In genomic region chr2:233075966-233076339, GRCh38 we compare ENCODE assay signal across 9 cellular contexts. TPM values are rescaled to one million over a fixed set of nuclear protein-coding genes. Genes with fewer than 3 reads are reported as not detected.
DNase-seq lines count a peak whose midpoint lies in the region; ATAC-seq and TF ChIP-seq lines count a peak whose summit lies in the region.
"Had no signal": no experiment of that assay in that cellular context is flagged by ENCODE, and none has a peak within 500 bp of the region (broad histone marks: within the 10 kb centered on the region; RNA-seq: fewer than 3 reads in every experiment).

No MANE protein-coding gene starts in this region.

- H3K27ac ChIP-seq in Karpas-422 (ENCODE audit: low read length) (peak overlapping the region; percentile 97), suprapubic skin (peak overlapping the region; percentile 23)

- H3K4me1 ChIP-seq in Karpas-422 (ENCODE audit: low read length) = peaks cover 97% of the 10 kb centered on the region
- H3K4me1 ChIP-seq in suprapubic skin = peaks cover 24% of the 10 kb centered on the region

- peak; percentile 27 for TF ChIP-seq POLR2A in GM18526 (IDR thresholded peaks at IDR 0.05; ENCODE audit: extremely low read depth, insufficient read length)
- TF ChIP-seq POLR2A in suprapubic skin (IDR thresholded peaks at IDR 0.05) = no peak

- H3K4me1 Mint-ChIP-seq in effector memory CD8-positive, alpha-beta T cell (ENCODE audit: low read depth in 2 of 2) = peaks cover 35 to 47% of the 10 kb centered on the region in 2 donors

- H3K36me3 ChIP-seq in Karpas-422 (ENCODE audit: insufficient read depth, low read length) (peaks cover 11% of the 10 kb centered on the region), suprapubic skin (no peaks in the 10 kb centered on the region)

- WGBS in suprapubic skin = 19% methylated on average over 2 of the region's 2 CpGs

- H3K9me3 ChIP-seq in Karpas-422 (ENCODE audit: low read length) = no peaks in the 10 kb centered on the region
- no peaks in the 10 kb centered on the region for H3K9me3 ChIP-seq in suprapubic skin

- H3K27me3 ChIP-seq in Karpas-422 (ENCODE audit: low read length) (no peaks in the 10 kb centered on the region), suprapubic skin (no peaks in the 10 kb centered on the region)

- TF ChIP-seq EP300 in suprapubic skin (IDR thresholded peaks at IDR 0.05) = no peak

- no peak overlapping the region for H2AFZ ChIP-seq in Karpas-422 (ENCODE audit: low read length)

- H3K4me3 ChIP-seq in Karpas-422 (ENCODE audit: low read length) (peak overlapping the region; percentile 55), suprapubic skin (no peak overlapping the region)

- H3K4me2 ChIP-seq in Karpas-422 (ENCODE audit: low read depth, low read length, poor library complexity, severe bottlenecking) = peak overlapping the region; percentile 85

- peak overlapping the region; percentile 73 for H3K9ac ChIP-seq in Karpas-422 (ENCODE audit: low read length)

- H3K79me2 ChIP-seq in Karpas-422 (ENCODE audit: low read length) = peaks cover 51% of the 10 kb centered on the region

- peaks cover 29% of the 10 kb centered on the region for H3K36me3 Mint-ChIP-seq in effector memory CD8-positive, alpha-beta T cell (ENCODE audit: insufficient read depth)

- TF ChIP-seq CTCF in suprapubic skin (IDR thresholded peaks at IDR 0.05) = no peak

- peak; percentile 63 for ATAC-seq in GM21723 (IDR thresholded peaks at IDR 0.05; ENCODE audit: unreplicated experiment)
- peak; percentile 61 for ATAC-seq in effector memory CD8-positive, alpha-beta T cell (replicated peaks)

- no peaks in the 10 kb centered on the region for H3K27me3 Mint-ChIP-seq in effector memory CD8-positive, alpha-beta T cell

- no peaks in the 10 kb centered on the region for H3K9me3 Mint-ChIP-seq in effector memory CD8-positive, alpha-beta T cell

- H3K4me3 Mint-ChIP-seq in effector memory CD8-positive, alpha-beta T cell = no peak overlapping the region

- H3K27ac Mint-ChIP-seq in effector memory CD8-positive, alpha-beta T cell = no peak overlapping the region

- H3K9me2 ChIP-seq in Karpas-422 (replicated peaks; ENCODE audit: insufficient read depth, low read length) = no peaks in the 10 kb centered on the region

- DNase-seq in Karpas-422 = peak; percentile 93
- no peak for DNase-seq in effector memory CD8-positive, alpha-beta T cell
- DNase-seq in suprapubic skin (ENCODE audit: low spot score in 2 of 2) = peak; percentile 37 to 54
- DNase-seq in T-helper 9 cell = no peak
- DNase-seq in NCI-H1694 treated with DMSO at 0.1 percent for 48 hours (lab: John Stamatoyannopoulos, UW) = no peak
- no peak for DNase-seq in COLO829 (ENCODE audit: low spot score)

- H4K20me1 ChIP-seq in Karpas-422 (ENCODE audit: insufficient read depth, low read depth, low read length) = peaks cover 10% of the 10 kb centered on the region; the same call in 1 of the 2 replicates

RNA-seq across cellular contexts. Expression of gene INPP5D, which starts 15.8 kb away (rescaled TPM):
- total RNA-seq in Karpas-422 (2014; rRNA removed; shearing (Covaris generic); ENCODE audit: low replicate concordance) = 145 and 155 TPM in 2 replicates
- 10 to 100 TPM in 2 of 4 donors, 1 to 10 TPM in 2; 6.5 to 18.7 (median 11.5) TPM for total RNA-seq in suprapubic skin

RNA-seq across cellular contexts. Expression of gene NEU2, which starts 43.5 kb away (rescaled TPM):
- total RNA-seq in Karpas-422 (2014; rRNA removed; shearing (Covaris generic); ENCODE audit: low replicate concordance) = not detected in 2 replicates
- 10 to 100 TPM in 1 of 4 donors, 1 to 10 TPM in 3; 1.7 to 19.9 (median 5.8) TPM for total RNA-seq in suprapubic skin
- total RNA-seq: RPMI7951 had no signal

Comparison
In these comparisons a context has a peak if more than half of its experiments do, and no peak if none do; other contexts are left out.
1. DNase-seq: peak in Karpas-422 (single experiment) and suprapubic skin (2 of 2); none in effector memory CD8-positive, alpha-beta T cell (0 of 3), T-helper 9 cell (single experiment), NCI-H1694 treated with DMSO at 0.1 percent for 48 hours (single experiment) and COLO829 (single experiment).